ENCODE assay signal across 1 cellular context in the genomic region with DNA sequence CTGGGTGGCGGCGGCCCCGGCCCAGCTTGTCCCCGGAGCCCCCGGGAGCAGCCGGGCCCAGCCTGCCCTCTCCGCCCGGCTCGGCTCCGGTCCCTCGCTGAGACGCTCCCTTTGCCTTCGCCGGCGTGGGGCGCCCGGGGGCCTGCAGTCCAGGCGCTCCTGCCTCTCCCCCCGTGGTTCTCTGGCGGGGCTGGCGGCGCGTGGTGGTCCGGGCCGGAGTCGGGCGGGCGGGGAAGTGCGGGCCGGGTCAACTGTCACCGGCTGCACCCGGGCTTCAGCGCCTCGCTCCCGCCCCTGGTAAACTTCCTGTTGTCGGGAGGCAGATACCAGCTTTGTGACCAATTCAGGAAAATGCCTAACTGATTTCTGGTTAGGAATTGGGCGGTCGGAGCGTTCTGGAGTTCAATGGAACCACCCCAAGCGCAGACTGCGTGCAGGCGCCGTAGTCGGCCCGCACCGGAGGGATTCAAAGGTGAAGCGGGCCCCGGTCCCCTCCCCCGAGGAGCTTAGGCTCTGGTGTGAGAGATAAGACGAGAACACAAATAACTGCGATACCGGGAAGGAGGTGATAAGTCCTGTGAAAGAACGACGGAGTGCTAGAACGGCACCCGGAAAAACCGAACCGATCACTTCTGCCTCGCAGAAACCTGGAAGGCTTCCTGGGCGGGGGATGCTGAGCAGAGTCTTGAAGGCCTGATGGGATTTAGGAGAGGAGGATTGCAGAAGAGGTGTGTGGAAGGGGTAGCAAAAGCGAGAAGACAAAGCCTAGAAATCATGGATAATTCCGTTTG.
TF ChIP-seq lines count a peak whose summit lies in the region.

No MANE protein-coding gene starts in this region.

TF ChIP-seq in K562, 482 proteins besides CTCF, POLR2A, EP300 and RAD21 (continued from another document and continues in another):
- TF ChIP-seq, protein P1, sequence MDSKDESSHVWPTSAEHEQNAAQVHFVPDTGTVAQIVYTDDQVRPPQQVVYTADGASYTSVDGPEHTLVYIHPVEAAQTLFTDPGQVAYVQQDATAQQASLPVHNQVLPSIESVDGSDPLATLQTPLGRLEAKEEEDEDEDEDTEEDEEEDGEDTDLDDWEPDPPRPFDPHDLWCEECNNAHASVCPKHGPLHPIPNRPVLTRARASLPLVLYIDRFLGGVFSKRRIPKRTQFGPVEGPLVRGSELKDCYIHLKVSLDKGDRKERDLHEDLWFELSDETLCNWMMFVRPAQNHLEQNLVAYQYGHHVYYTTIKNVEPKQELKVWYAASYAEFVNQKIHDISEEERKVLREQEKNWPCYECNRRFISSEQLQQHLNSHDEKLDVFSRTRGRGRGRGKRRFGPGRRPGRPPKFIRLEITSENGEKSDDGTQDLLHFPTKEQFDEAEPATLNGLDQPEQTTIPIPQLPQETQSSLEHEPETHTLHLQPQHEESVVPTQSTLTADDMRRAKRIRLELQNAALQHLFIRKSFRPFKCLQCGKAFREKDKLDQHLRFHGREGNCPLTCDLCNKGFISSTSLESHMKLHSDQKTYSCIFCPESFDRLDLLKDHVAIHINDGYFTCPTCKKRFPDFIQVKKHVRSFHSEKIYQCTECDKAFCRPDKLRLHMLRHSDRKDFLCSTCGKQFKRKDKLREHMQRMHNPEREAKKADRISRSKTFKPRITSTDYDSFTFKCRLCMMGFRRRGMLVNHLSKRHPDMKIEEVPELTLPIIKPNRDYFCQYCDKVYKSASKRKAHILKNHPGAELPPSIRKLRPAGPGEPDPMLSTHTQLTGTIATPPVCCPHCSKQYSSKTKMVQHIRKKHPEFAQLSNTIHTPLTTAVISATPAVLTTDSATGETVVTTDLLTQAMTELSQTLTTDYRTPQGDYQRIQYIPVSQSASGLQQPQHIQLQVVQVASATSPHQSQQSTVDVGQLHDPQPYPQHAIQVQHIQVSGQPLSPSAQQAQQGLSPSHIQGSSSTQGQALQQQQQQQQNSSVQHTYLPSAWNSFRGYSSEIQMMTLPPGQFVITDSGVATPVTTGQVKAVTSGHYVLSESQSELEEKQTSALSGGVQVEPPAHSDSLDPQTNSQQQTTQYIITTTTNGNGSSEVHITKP (IDR thresholded peaks at IDR 0.05; ENCODE audit: partially characterized antibody), result no peak
- TF ChIP-seq SMAD4 (CRISPR knock-in tag; conservative IDR thresholded peaks at IDR 0.05) (peak; percentile 75), FOXK2 (conservative IDR thresholded peaks at IDR 0.05 in 1 of 2, IDR thresholded peaks at IDR 0.05 in 1 of 2; ENCODE audit: low read depth in 2 of 2) (no peak), TGIF2 (CRISPR knock-in tag; IDR thresholded peaks at IDR 0.05) (no peak), XRCC3 (IDR thresholded peaks at IDR 0.05) (no peak), KLF13 (tag; IDR thresholded peaks at IDR 0.05; ENCODE audit: borderline replicate concordance, low read depth) (no peak), ERF (CRISPR knock-in tag; IDR thresholded peaks at IDR 0.05) (no peak), ZNF717 (CRISPR knock-in tag; IDR thresholded peaks at IDR 0.05) (no peak), PRPF4 (IDR thresholded peaks at IDR 0.05; ENCODE audit: insufficient read depth, low read depth, low read length, poor library complexity, severe bottlenecking) (no peak), SREBF1 (IDR thresholded peaks at IDR 0.05; ENCODE audit: borderline replicate concordance, low read depth, low read length) (no peak), ZBTB8A (IDR thresholded peaks at IDR 0.05; ENCODE audit: partially characterized antibody) (no peak), GATA2 (CRISPR knock-in tag; IDR thresholded peaks at IDR 0.05) (peak; percentile 92), NCOA1 (IDR thresholded peaks at IDR 0.05; ENCODE audit: low read depth) (no peak; the same call in 1 of the 2 replicates), WHSC1 (IDR thresholded peaks at IDR 0.05; ENCODE audit: low read length) (no peak), ZNF184 (CRISPR knock-in tag; IDR thresholded peaks at IDR 0.05) (no peak), RBFOX2 (IDR thresholded peaks at IDR 0.05; ENCODE audit: low read depth, low read length) (peak; percentile 51), ZNF444 (CRISPR knock-in tag; IDR thresholded peaks at IDR 0.05) (no peak), HOXB6 (CRISPR knock-in tag; IDR thresholded peaks at IDR 0.05; ENCODE audit: borderline replicate concordance) (no peak), BRCA1 (IDR thresholded peaks at IDR 0.05) (no peak), BRCA1 (CRISPR knock-in tag; IDR thresholded peaks at IDR 0.05) (no peak), NFIX (CRISPR knock-in tag; IDR thresholded peaks at IDR 0.05; ENCODE audit: low read depth) (no peak), TAF9B (IDR thresholded peaks at IDR 0.05; ENCODE audit: partially characterized antibody) (no peak), RBM15 (IDR thresholded peaks at IDR 0.05; ENCODE audit: insufficient read depth, low read length) (no peak), ARID2 (IDR thresholded peaks at IDR 0.05) (no peak), RUNX1 (IDR thresholded peaks at IDR 0.05; ENCODE audit: low read depth) (no peak), ZKSCAN3 (CRISPR knock-in tag; IDR thresholded peaks at IDR 0.05) (no peak), EZH2 (IDR thresholded peaks at IDR 0.05; ENCODE audit: borderline replicate concordance, low read depth, low read length) (no peak), ELF2 (CRISPR knock-in tag; IDR thresholded peaks at IDR 0.05) (no peak), HDAC2 (IDR thresholded peaks at IDR 0.05) (no peak; the same call in 1 of the 2 replicates), C11orf30 (IDR thresholded peaks at IDR 0.05; ENCODE audit: low read depth) (no peak), SIN3B (IDR thresholded peaks at IDR 0.05; ENCODE audit: low read depth) (no peak), EGR1 (conservative IDR thresholded peaks at IDR 0.05) (no peak), SIRT6 (IDR thresholded peaks at IDR 0.05; ENCODE audit: low read depth, low read length) (no peak), TARDBP (IDR thresholded peaks at IDR 0.05) (0 out of 2 replicates have a peak, but pooled peaks have one; percentile 44), TCF7L2 (IDR thresholded peaks at IDR 0.05; ENCODE audit: low read depth, low read length) (no peak), TSC22D4 (tag; IDR thresholded peaks at IDR 0.05) (no peak), ZNF311 (CRISPR knock-in tag; IDR thresholded peaks at IDR 0.05) (no peak), ZNF445 (CRISPR knock-in tag; IDR thresholded peaks at IDR 0.05; ENCODE audit: low read depth) (no peak), NFRKB (IDR thresholded peaks at IDR 0.05; ENCODE audit: low read depth) (no peak), EHMT2 (IDR thresholded peaks at IDR 0.05) (no peak), SMC3 (conservative IDR thresholded peaks at IDR 0.05; ENCODE audit: insufficient read depth, low read depth, low read length) (no peak), ZNF143 (CRISPR knock-in tag; IDR thresholded peaks at IDR 0.05) (no peak), FOXA1 (IDR thresholded peaks at IDR 0.05; ENCODE audit: borderline replicate concordance) (no peak), TAF1 (IDR thresholded peaks at IDR 0.05; ENCODE audit: control insufficient read depth, extremely low read depth, insufficient read depth, low read length, severe bottlenecking) (peak; percentile 63), IRF2 (CRISPR knock-in tag; IDR thresholded peaks at IDR 0.05) (0 out of 2 replicates have a peak, but pooled peaks have one; percentile 32), E2F3 (CRISPR knock-in tag; IDR thresholded peaks at IDR 0.05) (no peak), PHB2 (IDR thresholded peaks at IDR 0.05; ENCODE audit: low read depth) (0 out of 2 replicates have a peak, but pooled peaks have one; percentile 33), ZNF785 (CRISPR knock-in tag; IDR thresholded peaks at IDR 0.05) (no peak), SAP30 (IDR thresholded peaks at IDR 0.05; ENCODE audit: borderline replicate concordance, insufficient read depth, low read depth, low read length, poor library complexity, severe bottlenecking) (no peak), POLR2AphosphoS2 (IDR thresholded peaks at IDR 0.05; ENCODE audit: low read length) (no peak)
- TF ChIP-seq, protein P2, sequence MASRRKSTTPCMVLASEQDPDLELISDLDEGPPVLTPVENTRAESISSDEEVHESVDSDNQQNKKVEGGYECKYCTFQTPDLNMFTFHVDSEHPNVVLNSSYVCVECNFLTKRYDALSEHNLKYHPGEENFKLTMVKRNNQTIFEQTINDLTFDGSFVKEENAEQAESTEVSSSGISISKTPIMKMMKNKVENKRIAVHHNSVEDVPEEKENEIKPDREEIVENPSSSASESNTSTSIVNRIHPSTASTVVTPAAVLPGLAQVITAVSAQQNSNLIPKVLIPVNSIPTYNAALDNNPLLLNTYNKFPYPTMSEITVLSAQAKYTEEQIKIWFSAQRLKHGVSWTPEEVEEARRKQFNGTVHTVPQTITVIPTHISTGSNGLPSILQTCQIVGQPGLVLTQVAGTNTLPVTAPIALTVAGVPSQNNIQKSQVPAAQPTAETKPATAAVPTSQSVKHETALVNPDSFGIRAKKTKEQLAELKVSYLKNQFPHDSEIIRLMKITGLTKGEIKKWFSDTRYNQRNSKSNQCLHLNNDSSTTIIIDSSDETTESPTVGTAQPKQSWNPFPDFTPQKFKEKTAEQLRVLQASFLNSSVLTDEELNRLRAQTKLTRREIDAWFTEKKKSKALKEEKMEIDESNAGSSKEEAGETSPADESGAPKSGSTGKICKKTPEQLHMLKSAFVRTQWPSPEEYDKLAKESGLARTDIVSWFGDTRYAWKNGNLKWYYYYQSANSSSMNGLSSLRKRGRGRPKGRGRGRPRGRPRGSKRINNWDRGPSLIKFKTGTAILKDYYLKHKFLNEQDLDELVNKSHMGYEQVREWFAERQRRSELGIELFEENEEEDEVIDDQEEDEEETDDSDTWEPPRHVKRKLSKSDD (conservative IDR thresholded peaks at IDR 0.05; ENCODE audit: low read length), result no peak
- TF ChIP-seq, protein P3, sequence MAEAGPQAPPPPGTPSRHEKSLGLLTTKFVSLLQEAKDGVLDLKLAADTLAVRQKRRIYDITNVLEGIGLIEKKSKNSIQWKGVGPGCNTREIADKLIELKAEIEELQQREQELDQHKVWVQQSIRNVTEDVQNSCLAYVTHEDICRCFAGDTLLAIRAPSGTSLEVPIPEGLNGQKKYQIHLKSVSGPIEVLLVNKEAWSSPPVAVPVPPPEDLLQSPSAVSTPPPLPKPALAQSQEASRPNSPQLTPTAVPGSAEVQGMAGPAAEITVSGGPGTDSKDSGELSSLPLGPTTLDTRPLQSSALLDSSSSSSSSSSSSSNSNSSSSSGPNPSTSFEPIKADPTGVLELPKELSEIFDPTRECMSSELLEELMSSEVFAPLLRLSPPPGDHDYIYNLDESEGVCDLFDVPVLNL (CRISPR knock-in tag; IDR thresholded peaks at IDR 0.05; ENCODE audit: low read depth), result no peak
- TF ChIP-seq, protein P4, sequence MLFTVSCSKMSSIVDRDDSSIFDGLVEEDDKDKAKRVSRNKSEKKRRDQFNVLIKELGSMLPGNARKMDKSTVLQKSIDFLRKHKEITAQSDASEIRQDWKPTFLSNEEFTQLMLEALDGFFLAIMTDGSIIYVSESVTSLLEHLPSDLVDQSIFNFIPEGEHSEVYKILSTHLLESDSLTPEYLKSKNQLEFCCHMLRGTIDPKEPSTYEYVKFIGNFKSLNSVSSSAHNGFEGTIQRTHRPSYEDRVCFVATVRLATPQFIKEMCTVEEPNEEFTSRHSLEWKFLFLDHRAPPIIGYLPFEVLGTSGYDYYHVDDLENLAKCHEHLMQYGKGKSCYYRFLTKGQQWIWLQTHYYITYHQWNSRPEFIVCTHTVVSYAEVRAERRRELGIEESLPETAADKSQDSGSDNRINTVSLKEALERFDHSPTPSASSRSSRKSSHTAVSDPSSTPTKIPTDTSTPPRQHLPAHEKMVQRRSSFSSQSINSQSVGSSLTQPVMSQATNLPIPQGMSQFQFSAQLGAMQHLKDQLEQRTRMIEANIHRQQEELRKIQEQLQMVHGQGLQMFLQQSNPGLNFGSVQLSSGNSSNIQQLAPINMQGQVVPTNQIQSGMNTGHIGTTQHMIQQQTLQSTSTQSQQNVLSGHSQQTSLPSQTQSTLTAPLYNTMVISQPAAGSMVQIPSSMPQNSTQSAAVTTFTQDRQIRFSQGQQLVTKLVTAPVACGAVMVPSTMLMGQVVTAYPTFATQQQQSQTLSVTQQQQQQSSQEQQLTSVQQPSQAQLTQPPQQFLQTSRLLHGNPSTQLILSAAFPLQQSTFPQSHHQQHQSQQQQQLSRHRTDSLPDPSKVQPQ (CRISPR knock-in tag; IDR thresholded peaks at IDR 0.05; ENCODE audit: borderline replicate concordance), result no peak
- TF ChIP-seq, protein P5, sequence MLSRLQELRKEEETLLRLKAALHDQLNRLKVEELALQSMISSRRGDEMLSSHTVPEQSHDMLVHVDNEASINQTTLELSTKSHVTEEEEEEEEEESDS (CRISPR knock-in tag; IDR thresholded peaks at IDR 0.05), result no peak
- TF ChIP-seq, protein P6, sequence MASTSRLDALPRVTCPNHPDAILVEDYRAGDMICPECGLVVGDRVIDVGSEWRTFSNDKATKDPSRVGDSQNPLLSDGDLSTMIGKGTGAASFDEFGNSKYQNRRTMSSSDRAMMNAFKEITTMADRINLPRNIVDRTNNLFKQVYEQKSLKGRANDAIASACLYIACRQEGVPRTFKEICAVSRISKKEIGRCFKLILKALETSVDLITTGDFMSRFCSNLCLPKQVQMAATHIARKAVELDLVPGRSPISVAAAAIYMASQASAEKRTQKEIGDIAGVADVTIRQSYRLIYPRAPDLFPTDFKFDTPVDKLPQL (IDR thresholded peaks at IDR 0.05; ENCODE audit: extremely low read depth, insufficient read length), result no peak
- TF ChIP-seq, protein P7, sequence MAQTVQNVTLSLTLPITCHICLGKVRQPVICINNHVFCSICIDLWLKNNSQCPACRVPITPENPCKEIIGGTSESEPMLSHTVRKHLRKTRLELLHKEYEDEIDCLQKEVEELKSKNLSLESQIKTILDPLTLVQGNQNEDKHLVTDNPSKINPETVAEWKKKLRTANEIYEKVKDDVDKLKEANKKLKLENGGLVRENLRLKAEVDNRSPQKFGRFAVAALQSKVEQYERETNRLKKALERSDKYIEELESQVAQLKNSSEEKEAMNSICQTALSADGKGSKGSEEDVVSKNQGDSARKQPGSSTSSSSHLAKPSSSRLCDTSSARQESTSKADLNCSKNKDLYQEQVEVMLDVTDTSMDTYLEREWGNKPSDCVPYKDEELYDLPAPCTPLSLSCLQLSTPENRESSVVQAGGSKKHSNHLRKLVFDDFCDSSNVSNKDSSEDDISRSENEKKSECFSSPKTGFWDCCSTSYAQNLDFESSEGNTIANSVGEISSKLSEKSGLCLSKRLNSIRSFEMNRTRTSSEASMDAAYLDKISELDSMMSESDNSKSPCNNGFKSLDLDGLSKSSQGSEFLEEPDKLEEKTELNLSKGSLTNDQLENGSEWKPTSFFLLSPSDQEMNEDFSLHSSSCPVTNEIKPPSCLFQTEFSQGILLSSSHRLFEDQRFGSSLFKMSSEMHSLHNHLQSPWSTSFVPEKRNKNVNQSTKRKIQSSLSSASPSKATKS (CRISPR knock-in tag; IDR thresholded peaks at IDR 0.05), result no peak
- TF ChIP-seq, protein P8, sequence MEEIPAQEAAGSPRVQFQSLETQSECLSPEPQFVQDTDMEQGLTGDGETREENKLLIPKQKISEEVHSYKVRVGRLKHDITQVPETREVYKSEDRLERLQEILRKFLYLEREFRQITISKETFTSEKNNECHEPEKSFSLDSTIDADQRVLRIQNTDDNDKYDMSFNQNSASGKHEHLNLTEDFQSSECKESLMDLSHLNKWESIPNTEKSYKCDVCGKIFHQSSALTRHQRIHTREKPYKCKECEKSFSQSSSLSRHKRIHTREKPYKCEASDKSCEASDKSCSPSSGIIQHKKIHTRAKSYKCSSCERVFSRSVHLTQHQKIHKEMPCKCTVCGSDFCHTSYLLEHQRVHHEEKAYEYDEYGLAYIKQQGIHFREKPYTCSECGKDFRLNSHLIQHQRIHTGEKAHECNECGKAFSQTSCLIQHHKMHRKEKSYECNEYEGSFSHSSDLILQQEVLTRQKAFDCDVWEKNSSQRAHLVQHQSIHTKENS (CRISPR knock-in tag; IDR thresholded peaks at IDR 0.05), result no peak
